8 cellular contexts compared by ENCODE assay signal in the genomic region with DNA sequence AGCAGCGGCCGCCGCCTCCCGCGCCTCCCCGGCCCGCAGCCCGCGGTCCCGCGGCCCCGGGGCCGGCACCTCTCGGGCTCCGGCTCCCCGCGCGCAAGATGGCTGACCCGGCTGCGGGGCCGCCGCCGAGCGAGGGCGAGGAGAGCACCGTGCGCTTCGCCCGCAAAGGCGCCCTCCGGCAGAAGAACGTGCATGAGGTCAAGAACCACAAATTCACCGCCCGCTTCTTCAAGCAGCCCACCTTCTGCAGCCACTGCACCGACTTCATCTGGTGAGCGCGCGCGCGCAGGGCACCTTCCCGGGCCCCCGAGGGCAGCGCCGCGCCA. TPM values are rescaled to one million over a fixed set of nuclear protein-coding genes. Genes with fewer than 3 reads are reported as not detected.
DNase-seq lines count a peak whose midpoint lies in the region; ATAC-seq and TF ChIP-seq lines count a peak whose summit lies in the region.

No MANE protein-coding gene starts in this region.

- no peak overlapping the region for H3K4me3 ChIP-seq in BE2C (ENCODE audit: low read depth, low read length)

- H3K4me1 ChIP-seq in BE2C = no peaks in the 10 kb centered on the region

- H3K36me3 ChIP-seq in BE2C = no peaks in the 10 kb centered on the region

- DNase-seq in NCI-H146 (lab: John Stamatoyannopoulos, UW) = peak; percentile 4
- no peak for DNase-seq in NCI-H146 treated with DMSO at 0.1 percent for 48 hours (lab: John Stamatoyannopoulos, UW; ENCODE audit: unreplicated experiment)
- DNase-seq in ecto neural progenitor cell (ENCODE audit: low spot score) = peak; percentile 64
- peak; percentile 41 for DNase-seq in stimulated activated CD8-positive, alpha-beta memory T cell treated with anti-CD3 and anti-CD28 coated beads, Interleukin-4, amount 100 ng/mL, for 48 hours
- DNase-seq in GM20000 (ENCODE audit: low spot score) = no peak
- DNase-seq in BE2C = no peak
- no peak for DNase-seq in stimulated activated CD4-positive, alpha-beta T cell treated with anti-CD3 and anti-CD28 coated beads, Interleukin-12 subunit alpha, Interleukin-12 subunit beta, amount 100 ng/mL, for 4 hours

- peak; percentile 5 for ATAC-seq in HG03439 (IDR thresholded peaks at IDR 0.05; ENCODE audit: unreplicated experiment)

- peaks cover 41% of the 10 kb centered on the region for H3K27me3 ChIP-seq in BE2C

- no peak for TF ChIP-seq CTCF in GM20000 (IDR thresholded peaks at IDR 0.05; ENCODE audit: extremely low read depth, missing control alignments)
- no peak for TF ChIP-seq CTCF in BE2C (IDR thresholded peaks at IDR 0.05; ENCODE audit: low read depth, low read length)

- H3K9me3 ChIP-seq in BE2C = no peaks in the 10 kb centered on the region

RNA-seq across cellular contexts. Expression of a gene that starts 0.3 kb away (rescaled TPM):
- not detected for polyA plus RNA-seq in BE2C (2012; ENCODE audit: insufficient read depth, insufficient read length, low read depth)

Comparison
In these comparisons a context has a peak if more than half of its experiments do, and no peak if none do; other contexts are left out.
1. DNase-seq: peak in NCI-H146 (single experiment), ecto neural progenitor cell (single experiment) and stimulated activated CD8-positive, alpha-beta memory T cell treated with anti-CD3 and anti-CD28 coated beads, Interleukin-4, amount 100 ng/mL, for 48 hours (single experiment); none in NCI-H146 treated with DMSO at 0.1 percent for 48 hours (single experiment), GM20000 (single experiment), BE2C (single experiment) and stimulated activated CD4-positive, alpha-beta T cell treated with anti-CD3 and anti-CD28 coated beads, Interleukin-12 subunit alpha, Interleukin-12 subunit beta, amount 100 ng/mL, for 4 hours (single experiment).